Comparison of ENCODE assay signal across 9 cellular contexts in genomic region chr10:50291261-50291850, GRCh38. TPM values are rescaled to one million over a fixed set of nuclear protein-coding genes. Genes with fewer than 3 reads are reported as not detected.
DNase-seq lines count a peak whose midpoint lies in the region; ATAC-seq and TF ChIP-seq lines count a peak whose summit lies in the region.
"Had no signal": no experiment of that assay in that cellular context is flagged by ENCODE, and none has a peak within 500 bp of the region (broad histone marks: within the 10 kb centered on the region; RNA-seq: fewer than 3 reads in every experiment).

No MANE protein-coding gene starts in this region.

- no peaks in the 10 kb centered on the region for H3K9me2 ChIP-seq in PC-9 (ENCODE audit: insufficient read depth)

- H3K27ac ChIP-seq in PC-9: no peak overlapping the region

- POLR2A ChIA-PET in PC-9 (lab: Charles Lee; ENCODE audit: unreplicated experiment) (no interaction called here), HEK293T (lab: Yijun Ruan, JAX) (no interaction called here)

- no peak overlapping the region for H2AFZ ChIP-seq in PC-9

- H3F3A ChIP-seq in PC-9 (ENCODE audit: insufficient read depth, low read depth): 0 out of 2 replicates have a peak, but pooled peaks cover 6% of the 10 kb centered on the region

- H3K36me3 ChIP-seq in PC-9 (ENCODE audit: low read depth): no peaks in the 10 kb centered on the region

- ATAC-seq in HG03025 (IDR thresholded peaks at IDR 0.05; ENCODE audit: low FRiP score, unreplicated experiment) (no peak), GM21423 (IDR thresholded peaks at IDR 0.05; ENCODE audit: unreplicated experiment) (no peak)

- H3K4me2 ChIP-seq in PC-9: no peak overlapping the region

- no peaks in the 10 kb centered on the region for H3K9me3 ChIP-seq in PC-9 (ENCODE audit: insufficient read depth, low read depth)

- no peaks in the 10 kb centered on the region for H4K20me1 ChIP-seq in PC-9 (ENCODE audit: insufficient read depth)

- H3K79me2 ChIP-seq in PC-9 (ENCODE audit: low read depth): no peaks in the 10 kb centered on the region

- no peaks in the 10 kb centered on the region for H3K4me1 ChIP-seq in PC-9 (replicated peaks; ENCODE audit: insufficient read depth)

- H3K27me3 ChIP-seq in PC-9 (ENCODE audit: insufficient read depth, low read depth): no peaks in the 10 kb centered on the region

- peak; percentile 53 for TF ChIP-seq CTCF in GM12873 (IDR thresholded peaks at IDR 0.05; ENCODE audit: insufficient read depth, low read depth, low read length, missing control alignments)
- TF ChIP-seq CTCF in PC-9 (conservative IDR thresholded peaks at IDR 0.05): peak; percentile 44; the same call in 1 of the 2 replicates
- TF ChIP-seq CTCF in fibroblast of mammary gland (conservative IDR thresholded peaks at IDR 0.05; ENCODE audit: control insufficient read depth, insufficient read depth, low read depth, low read length): peak; percentile 58

- no peak overlapping the region for H3K4me3 ChIP-seq in PC-9
- H3K4me3 ChIP-seq in fibroblast of mammary gland (ENCODE audit: control insufficient read depth, low read depth, low read length): no peak overlapping the region

- intact Hi-C loops in PC-9 (cut with micrococcal nuclease; ENCODE audit: unreplicated experiment): no loop called here

- no peak for DNase-seq in PC-9
- peak; percentile 44 for DNase-seq in fibroblast of mammary gland (ENCODE audit: low read depth)
- DNase-seq in renal cortical epithelial cell (ENCODE audit: low read depth): peak; percentile 26
- no peak for DNase-seq in HEK293T (ENCODE audit: extremely low spot score)
- no peak for DNase-seq in SKM-1 (lab: John Stamatoyannopoulos, UW; ENCODE audit: unreplicated experiment)
- DNase-seq: MV-4-11 had no signal

- BruUV-seq in PC-9 (replicated peaks; lab: Mats Ljungman, UMichigan): no TSS peak

- CTCF ChIA-PET in PC-9 (lab: Charles Lee): no interaction called here
- CTCF ChIA-PET in HEK293T (lab: Yijun Ruan, JAX): no interaction called here

TF ChIP-seq in HEK293T, 16 proteins besides CTCF, POLR2A, EP300 and RAD21:
- TF ChIP-seq TARDBP (IDR thresholded peaks at IDR 0.05) (no peak), ZNF384 (IDR thresholded peaks at IDR 0.05) (no peak), ARNT (IDR thresholded peaks at IDR 0.05) (no peak), L3MBTL2 (conservative IDR thresholded peaks at IDR 0.05) (no peak), SUZ12 (IDR thresholded peaks at IDR 0.05) (no peak), SP1 (IDR thresholded peaks at IDR 0.05) (no peak), BHLHE40 (IDR thresholded peaks at IDR 0.05; ENCODE audit: borderline replicate concordance) (no peak), FOXA1 (IDR thresholded peaks at IDR 0.05) (no peak), NFRKB (IDR thresholded peaks at IDR 0.05) (no peak)

RNA-seq across cellular contexts. Expression of gene ASAH2, which starts 40.0 kb away (rescaled TPM):
- total RNA-seq in PC-9 (2021): 0.80 and 8.3 TPM in 2 replicates
- 0.17 and 1.2 TPM in 2 replicates for total RNA-seq in renal cortical epithelial cell

Comparison
In these comparisons a context has a peak if more than half of its experiments do, and no peak if none do; other contexts are left out.
1. DNase-seq: peak in fibroblast of mammary gland (single experiment) and renal cortical epithelial cell (single experiment); none in PC-9 (0 of 2), HEK293T (single experiment) and SKM-1 (single experiment).
2. Peak in every context shown above with its lines, with median percentiles within 50 percentile points of each other: CTCF ChIP-seq.